In genomic region chr17:42946812-42947211, GRCh38 we compare ENCODE assay signal across 21 cellular contexts. TPM values are rescaled to one million over a fixed set of nuclear protein-coding genes. Genes with fewer than 3 reads are reported as not detected.
A peak's percentile ranks its signal among the peaks of the same experiment; 100 is the strongest.
DNase-seq lines count a peak whose midpoint lies in the region; ATAC-seq, FAIRE-seq and TF ChIP-seq lines count a peak whose summit lies in the region.
"Had no signal": no experiment of that assay in that cellular context is flagged by ENCODE, and none has a peak within 500 bp of the region (broad histone marks: within the 10 kb centered on the region; RNA-seq: fewer than 3 reads in every experiment).

No MANE protein-coding gene starts in this region.

- ATAC-seq in HepG2 = no peak
- no peak for ATAC-seq in right lobe of liver
- ATAC-seq in memory B cell (ENCODE audit: low read depth) = no peak
- ATAC-seq in thoracic aorta (ENCODE audit: insufficient number of reproducible peaks, low FRiP score, low read depth) = no peak
- ATAC-seq: GM12878, HCT116 had no signal

- H3K36me3 Mint-ChIP-seq in memory B cell = peaks cover 12% of the 10 kb centered on the region

- BruUV-seq in HepG2 (replicated peaks; lab: Mats Ljungman, UMichigan) = no TSS peak

- WGBS in HepG2 (ENCODE audit: low lambda C conversion rate) = 88% methylated on average over 1 of the region's 1 CpG
- WGBS in right lobe of liver (ENCODE audit: insufficient coverage, low coverage, low lambda C conversion rate, missing lambda C conversion rate) = 67% methylated on average over 1 of the region's 1 CpG

- no peak overlapping the region for H2AFZ ChIP-seq in HepG2 (ENCODE audit: low read length)
- H2AFZ ChIP-seq: GM23248 had no signal

- no peak for FAIRE-seq in HepG2 (lab: Jason Lieb, UNC)
- FAIRE-seq in frontal cortex (lab: Jason Lieb, UNC) = no peak
- FAIRE-seq: GM12878, GM18507, H54 had no signal

- TF ChIP-seq POLR2A in HepG2 (IDR thresholded peaks at IDR 0.05; ENCODE audit: insufficient read depth in 1 of 2, low read depth in 2 of 2, low read length in 2 of 2) = no peak
- no peak for TF ChIP-seq POLR2A in right lobe of liver (IDR thresholded peaks at IDR 0.05)

- H3K4me1 ChIP-seq in HepG2 (ENCODE audit: insufficient read depth, low read length) (peaks cover 9% of the 10 kb centered on the region; the same call in 1 of the 2 replicates), right lobe of liver (no peaks in the 10 kb centered on the region), thoracic aorta (ENCODE audit: control insufficient read depth in 1 of 2, low read depth in 2 of 2) (peaks cover 4 to 22% of the 10 kb centered on the region in 2 donors)
- H3K4me1 ChIP-seq: BLaER1 treated with 17β-estradiol and CSF1 and Interleukin-3, amounts not matched to agents 10 nM and 100 nM had no signal

- no peaks in the 10 kb centered on the region for H3K9me3 Mint-ChIP-seq in memory B cell
- H3K9me3 Mint-ChIP-seq: CD4-positive, CD25-positive, alpha-beta regulatory T cell had no signal

- H3K27ac Mint-ChIP-seq in memory B cell = peak overlapping the region; percentile 42
- H3K27ac Mint-ChIP-seq: CD4-positive, CD25-positive, alpha-beta regulatory T cell had no signal

- POLR2A ChIA-PET in HepG2 (lab: Yijun Ruan, JAX) = no interaction called here

- intact Hi-C loops in HepG2 (cut with micrococcal nuclease; ENCODE audit: unreplicated experiment) (no loop called here), right lobe of liver (cut with DNase I) (no loop called here)

- H3K27ac ChIP-seq in HepG2 (ENCODE audit: extremely low read length, insufficient read depth, low read length) = no peak overlapping the region
- H3K27ac ChIP-seq in right lobe of liver = no peak overlapping the region
- peak overlapping the region; percentile 54 to 69 for H3K27ac ChIP-seq in thoracic aorta
- H3K27ac ChIP-seq: BLaER1 treated with 17β-estradiol and CSF1 and Interleukin-3, amounts not matched to agents 10 nM and 100 nM; GM23248 had no signal

- in situ Hi-C loops in HepG2 (cut with HindIII; ENCODE audit: extremely low pct_ligation_motif_present, low pct_unique_long_range_greater_than_20kb) = loop anchor here (10.0 kb wide), 1 partner anchor 232 kb away; no protein-coding TSS in a partner anchor

- CTCF ChIA-PET in HepG2 (lab: Yijun Ruan, JAX; ENCODE audit: low intra/inter-chr PET ratio, low total read pairs) = no interaction called here

- H3K9ac ChIP-seq in HepG2 (ENCODE audit: insufficient read depth, low read depth, low read length) = no peak overlapping the region
- H3K9ac ChIP-seq: BLaER1 treated with 17β-estradiol and CSF1 and Interleukin-3, amounts not matched to agents 10 nM and 100 nM; GM23248 had no signal

- no peaks in the 10 kb centered on the region for H4K20me1 ChIP-seq in HepG2 (ENCODE audit: insufficient read depth, low read length)
- H4K20me1 ChIP-seq: BLaER1 treated with 17β-estradiol and CSF1 and Interleukin-3, amounts not matched to agents 10 nM and 100 nM had no signal

- no peaks in the 10 kb centered on the region for H3K9me3 ChIP-seq in HepG2 (ENCODE audit: low read length)
- H3K9me3 ChIP-seq in right lobe of liver = no peaks in the 10 kb centered on the region
- no peaks in the 10 kb centered on the region for H3K9me3 ChIP-seq in thoracic aorta
- H3K9me3 ChIP-seq: BLaER1 treated with 17β-estradiol and CSF1 and Interleukin-3, amounts not matched to agents 10 nM and 100 nM had no signal

- no peaks in the 10 kb centered on the region for H3K79me2 ChIP-seq in HepG2 (ENCODE audit: insufficient read depth, low read length)

- H3K27me3 Mint-ChIP-seq in memory B cell = no peaks in the 10 kb centered on the region
- H3K27me3 Mint-ChIP-seq: CD4-positive, CD25-positive, alpha-beta regulatory T cell had no signal

- H3K36me3 ChIP-seq in HepG2 (replicated peaks in 1 of 2; ENCODE audit: control insufficient read depth in 1 of 2, insufficient read depth in 2 of 2, low read length in 2 of 2) (peaks cover 0 to 14% of the 10 kb centered on the region in 2 experiments; a peak in 1 of 5 replicates), right lobe of liver (peaks cover 0 to 20% (median 3%) of the 10 kb centered on the region in 4 donors), thoracic aorta (peaks cover 18% of the 10 kb centered on the region)

- no peak overlapping the region for H3K4me3 Mint-ChIP-seq in memory B cell
- H3K4me3 Mint-ChIP-seq: CD4-positive, CD25-positive, alpha-beta regulatory T cell had no signal

- H3K4me3 ChIP-seq in HepG2 (replicated peaks in 1 of 3; ENCODE audit: insufficient read depth in 1 of 3, low read depth in 2 of 3, low read length in 3 of 3) = no peak overlapping the region
- no peak overlapping the region for H3K4me3 ChIP-seq in right lobe of liver
- no peak overlapping the region for H3K4me3 ChIP-seq in thoracic aorta
- H3K4me3 ChIP-seq: BLaER1 treated with 17β-estradiol and CSF1 and Interleukin-3, amounts not matched to agents 10 nM and 100 nM; GM12878; GM23248 had no signal

- TF ChIP-seq EP300 in HepG2 (IDR thresholded peaks at IDR 0.05; ENCODE audit: low read depth in 2 of 2, low read length in 2 of 2) = no peak
- TF ChIP-seq EP300 in HepG2 (CRISPR knock-in tag; IDR thresholded peaks at IDR 0.05; ENCODE audit: borderline replicate concordance) = no peak

- no peak for TF ChIP-seq RAD21 in HepG2 (CRISPR knock-in tag; IDR thresholded peaks at IDR 0.05)

- H3K27me3 ChIP-seq in HepG2 (ENCODE audit: control insufficient read depth in 1 of 2, insufficient read depth in 2 of 2, low read length in 2 of 2) (no peaks in the 10 kb centered on the region; a peak in 1 of 5 replicates), right lobe of liver (no peaks in the 10 kb centered on the region), thoracic aorta (replicated peaks; ENCODE audit: insufficient read depth) (no peaks in the 10 kb centered on the region)
- H3K27me3 ChIP-seq: BLaER1 treated with 17β-estradiol and CSF1 and Interleukin-3, amounts not matched to agents 10 nM and 100 nM had no signal

- no peak for DNase-seq in HepG2 (ENCODE audit: low spot score)
- no peak for DNase-seq in right lobe of liver
- DNase-seq in memory B cell (ENCODE audit: low spot score in 2 of 2) = no peak
- no peak for DNase-seq in thoracic aorta (ENCODE audit: low spot score)
- DNase-seq in frontal cortex (ENCODE audit: low spot score in 2 of 2) = no peak
- no peak for DNase-seq in OCI-M2 (lab: John Stamatoyannopoulos, UW; ENCODE audit: unreplicated experiment)
- no peak for DNase-seq in medulla oblongata (ENCODE audit: extremely low spot score)
- no peak for DNase-seq in NCI-H1436 (lab: John Stamatoyannopoulos, UW)
- DNase-seq: ACHN; Calu3; CD4-positive, CD25-positive, alpha-beta regulatory T cell; DMS 273 treated with DMSO at 0.1 percent for 48 hours; GM23248 had no signal

- no peaks in the 10 kb centered on the region for H3K4me1 Mint-ChIP-seq in memory B cell

- H3K4me2 ChIP-seq in HepG2 (ENCODE audit: low read depth, low read length) = no peak overlapping the region
- H3K4me2 ChIP-seq: BLaER1 treated with 17β-estradiol and CSF1 and Interleukin-3, amounts not matched to agents 10 nM and 100 nM had no signal

- no peak for TF ChIP-seq CTCF in HepG2 (CRISPR knock-in tag; IDR thresholded peaks at IDR 0.05)
- no peak for TF ChIP-seq CTCF in right lobe of liver (IDR thresholded peaks at IDR 0.05)
- no peak for TF ChIP-seq CTCF in thoracic aorta (IDR thresholded peaks at IDR 0.05)

RNA-seq across cellular contexts. Expression of gene AARSD1, which starts 17.4 kb away (rescaled TPM):
- 24.7 and 29.8 TPM in 2 replicates for total RNA-seq in HepG2 (2016; rRNA removed; fragmentation: Illumina TruSeq; extraction: Trizol)
- total RNA-seq in HepG2 (2016; cell fraction: cytosol; rRNA removed; fragmentation: Illumina TruSeq; extraction: Trizol; ENCODE audit: low read depth) = 9.4 and 10.6 TPM in 2 replicates
- total RNA-seq in HepG2 (2016; cell fraction: insoluble cytoplasmic fraction; rRNA removed; fragmentation: Illumina TruSeq; extraction: Trizol) = 28.7 and 29.4 TPM in 2 replicates
- 7.7 and 9.0 TPM in 2 replicates for total RNA-seq in HepG2 (2016; cell fraction: membrane; rRNA removed; fragmentation: Illumina TruSeq; extraction: Trizol)
- total RNA-seq in HepG2 (2016; cell fraction: nucleus; rRNA removed; fragmentation: Illumina TruSeq; extraction: Trizol) = 21.2 and 23.9 TPM in 2 replicates
- polyA plus RNA-seq in HepG2 (2011; rRNA removed) = 25.6 and 29.3 TPM in 2 replicates
- polyA plus RNA-seq in HepG2 (2011; cell fraction: cytosol; rRNA removed) = 19.5 and 22.2 TPM in 2 replicates
- polyA plus RNA-seq in HepG2 (2011; cell fraction: nucleus; rRNA removed) = 47.0 and 47.5 TPM in 2 replicates
- polyA plus RNA-seq in HepG2 (2012) = 15.6 and 19.8 TPM in 2 replicates
- 5.1 and 7.5 TPM in 2 replicates for polyA plus RNA-seq in HepG2 (2016; cell fraction: cytosol; fragmentation: Illumina TruSeq; extraction: Trizol; ENCODE audit: low read depth)
- polyA plus RNA-seq in HepG2 (2016; cell fraction: insoluble cytoplasmic fraction; fragmentation: Illumina TruSeq; extraction: Trizol; ENCODE audit: low read depth) = 27.4 and 31.1 TPM in 2 replicates
- 6.9 and 8.4 TPM in 2 replicates for polyA plus RNA-seq in HepG2 (2016; cell fraction: membrane; fragmentation: Illumina TruSeq; extraction: Trizol; ENCODE audit: low read depth)
- 69.0 and 74.3 TPM in 2 replicates for polyA plus RNA-seq in HepG2 (2016; cell fraction: nucleus; fragmentation: Illumina TruSeq; extraction: Trizol; ENCODE audit: insufficient read depth, low read depth)
- polyA minus RNA-seq in HepG2 (2011; rRNA and poly(A)+ RNA removed; ENCODE audit: low replicate concordance) = 10.1 and 60.9 TPM in 2 replicates
- polyA minus RNA-seq in HepG2 (2011; cell fraction: cytosol; rRNA and poly(A)+ RNA removed) = 3.8 and 6.1 TPM in 2 replicates
- polyA minus RNA-seq in HepG2 (2011; cell fraction: nucleus; rRNA and poly(A)+ RNA removed) = 25.8 and 45.0 TPM in 2 replicates
- 10 to 100 TPM; 12.3 to 22.1 (median 17.9) TPM for total RNA-seq in right lobe of liver
- total RNA-seq in thoracic aorta = 10 to 100 TPM; 26.0 to 35.5 TPM
- 28.5 TPM for total RNA-seq in frontal cortex

RNA-seq across cellular contexts. Expression of gene PTGES3L, which starts 33.1 kb away (rescaled TPM):
- total RNA-seq in HepG2 (2016; rRNA removed; fragmentation: Illumina TruSeq; extraction: Trizol) = 1.2 and 1.9 TPM in 2 replicates
- 0.62 and 1.0 TPM in 2 replicates for total RNA-seq in HepG2 (2016; cell fraction: cytosol; rRNA removed; fragmentation: Illumina TruSeq; extraction: Trizol; ENCODE audit: low read depth)
- 1.6 and 2.6 TPM in 2 replicates for total RNA-seq in HepG2 (2016; cell fraction: insoluble cytoplasmic fraction; rRNA removed; fragmentation: Illumina TruSeq; extraction: Trizol)
- 1.2 and 1.9 TPM in 2 replicates for total RNA-seq in HepG2 (2016; cell fraction: membrane; rRNA removed; fragmentation: Illumina TruSeq; extraction: Trizol)
- 1.1 and 2.0 TPM in 2 replicates for total RNA-seq in HepG2 (2016; cell fraction: nucleus; rRNA removed; fragmentation: Illumina TruSeq; extraction: Trizol)
- 1.9 and 2.9 TPM in 2 replicates for polyA plus RNA-seq in HepG2 (2011; rRNA removed)
- polyA plus RNA-seq in HepG2 (2011; cell fraction: cytosol; rRNA removed) = 1.4 and 1.6 TPM in 2 replicates
- 5.0 and 6.2 TPM in 2 replicates for polyA plus RNA-seq in HepG2 (2011; cell fraction: nucleus; rRNA removed)
- polyA plus RNA-seq in HepG2 (2012) = 0.51 and 0.63 TPM in 2 replicates
- 0.75 and 0.95 TPM in 2 replicates for polyA plus RNA-seq in HepG2 (2016; cell fraction: cytosol; fragmentation: Illumina TruSeq; extraction: Trizol; ENCODE audit: low read depth)
- polyA plus RNA-seq in HepG2 (2016; cell fraction: insoluble cytoplasmic fraction; fragmentation: Illumina TruSeq; extraction: Trizol; ENCODE audit: low read depth) = 3.0 and 3.4 TPM in 2 replicates
- 1.5 TPM in 2 replicates for polyA plus RNA-seq in HepG2 (2016; cell fraction: membrane; fragmentation: Illumina TruSeq; extraction: Trizol; ENCODE audit: low read depth)
- 4.8 and 5.2 TPM in 2 replicates for polyA plus RNA-seq in HepG2 (2016; cell fraction: nucleus; fragmentation: Illumina TruSeq; extraction: Trizol; ENCODE audit: insufficient read depth, low read depth)
- 3.2 and 8.2 TPM in 2 replicates for polyA minus RNA-seq in HepG2 (2011; rRNA and poly(A)+ RNA removed; ENCODE audit: low replicate concordance)
- polyA minus RNA-seq in HepG2 (2011; cell fraction: cytosol; rRNA and poly(A)+ RNA removed) = 0.89 and 1.3 TPM in 2 replicates
- polyA minus RNA-seq in HepG2 (2011; cell fraction: nucleus; rRNA and poly(A)+ RNA removed) = 8.2 and 11.1 TPM in 2 replicates
- not detected for total RNA-seq in right lobe of liver
- 1 to 10 TPM; 1.5 to 2.0 TPM for total RNA-seq in thoracic aorta
- total RNA-seq in frontal cortex = 2.9 TPM
- total RNA-seq: GM23248 had no signal
- polyA plus RNA-seq: CD4-positive, CD25-positive, alpha-beta regulatory T cell had no signal

RNA-seq across cellular contexts. Expression of gene RUNDC1, which starts 33.6 kb away (rescaled TPM):
- total RNA-seq in HepG2 (2016; rRNA removed; fragmentation: Illumina TruSeq; extraction: Trizol) (9.4 and 10.3 TPM in 2 replicates), right lobe of liver (1 to 10 TPM; 3.6 to 5.1 (median 4.6) TPM), thoracic aorta (10 to 100 TPM; 16.6 to 17.9 TPM), frontal cortex (14.3 TPM)
- 0.91 and 1.2 TPM in 2 replicates for total RNA-seq in HepG2 (2016; cell fraction: cytosol; rRNA removed; fragmentation: Illumina TruSeq; extraction: Trizol; ENCODE audit: low read depth)
- total RNA-seq in HepG2 (2016; cell fraction: insoluble cytoplasmic fraction; rRNA removed; fragmentation: Illumina TruSeq; extraction: Trizol) = 8.5 and 10.4 TPM in 2 replicates
- total RNA-seq in HepG2 (2016; cell fraction: membrane; rRNA removed; fragmentation: Illumina TruSeq; extraction: Trizol) = 4.6 and 5.0 TPM in 2 replicates
- 8.3 and 10.3 TPM in 2 replicates for total RNA-seq in HepG2 (2016; cell fraction: nucleus; rRNA removed; fragmentation: Illumina TruSeq; extraction: Trizol)
- polyA plus RNA-seq in HepG2 (2011; rRNA removed) = 11.4 and 14.0 TPM in 2 replicates
- polyA plus RNA-seq in HepG2 (2011; cell fraction: cytosol; rRNA removed) = 5.1 and 5.2 TPM in 2 replicates
- 16.7 and 21.1 TPM in 2 replicates for polyA plus RNA-seq in HepG2 (2011; cell fraction: nucleus; rRNA removed)
- 6.6 and 10.4 TPM in 2 replicates for polyA plus RNA-seq in HepG2 (2012)
- polyA plus RNA-seq in HepG2 (2016; cell fraction: cytosol; fragmentation: Illumina TruSeq; extraction: Trizol; ENCODE audit: low read depth) = 0.78 and 0.85 TPM in 2 replicates
- polyA plus RNA-seq in HepG2 (2016; cell fraction: insoluble cytoplasmic fraction; fragmentation: Illumina TruSeq; extraction: Trizol; ENCODE audit: low read depth) = 7.7 and 8.6 TPM in 2 replicates
- polyA plus RNA-seq in HepG2 (2016; cell fraction: membrane; fragmentation: Illumina TruSeq; extraction: Trizol; ENCODE audit: low read depth) = 2.0 and 2.1 TPM in 2 replicates
- 11.4 and 11.5 TPM in 2 replicates for polyA plus RNA-seq in HepG2 (2016; cell fraction: nucleus; fragmentation: Illumina TruSeq; extraction: Trizol; ENCODE audit: insufficient read depth, low read depth)
- polyA minus RNA-seq in HepG2 (2011; rRNA and poly(A)+ RNA removed; ENCODE audit: low replicate concordance) = 23.4 and 27.0 TPM in 2 replicates
- polyA minus RNA-seq in HepG2 (2011; cell fraction: cytosol; rRNA and poly(A)+ RNA removed) = 5.7 and 6.1 TPM in 2 replicates
- 17.3 and 20.8 TPM in 2 replicates for polyA minus RNA-seq in HepG2 (2011; cell fraction: nucleus; rRNA and poly(A)+ RNA removed)

RNA-seq across cellular contexts. Expression of gene G6PC1, which starts 46.2 kb away (rescaled TPM):
- total RNA-seq in HepG2 (2016; rRNA removed; fragmentation: Illumina TruSeq; extraction: Trizol) (0.56 and 1.7 TPM in 2 replicates), right lobe of liver (100 to 1,000 TPM in 5 of 6 experiments, 10 to 100 TPM in 1; 64.5 to 505 (median 185) TPM), thoracic aorta (not detected), frontal cortex (not detected)
- total RNA-seq in HepG2 (2016; cell fraction: cytosol; rRNA removed; fragmentation: Illumina TruSeq; extraction: Trizol; ENCODE audit: low read depth) = 0.30 and 0.35 TPM in 2 replicates
- 0.91 and 1.3 TPM in 2 replicates for total RNA-seq in HepG2 (2016; cell fraction: insoluble cytoplasmic fraction; rRNA removed; fragmentation: Illumina TruSeq; extraction: Trizol)
- 0.71 and 1.1 TPM in 2 replicates for total RNA-seq in HepG2 (2016; cell fraction: membrane; rRNA removed; fragmentation: Illumina TruSeq; extraction: Trizol)
- 2.2 and 2.5 TPM in 2 replicates for total RNA-seq in HepG2 (2016; cell fraction: nucleus; rRNA removed; fragmentation: Illumina TruSeq; extraction: Trizol)
- polyA plus RNA-seq in HepG2 (2011; rRNA removed) = 37.9 and 127 TPM in 2 replicates
- polyA plus RNA-seq in HepG2 (2011; cell fraction: cytosol; rRNA removed) = 22.5 and 89.8 TPM in 2 replicates
- polyA plus RNA-seq in HepG2 (2011; cell fraction: nucleus; rRNA removed) = 18.2 and 57.3 TPM in 2 replicates
- polyA plus RNA-seq in HepG2 (2012) = 278 and 494 TPM in 2 replicates
- polyA plus RNA-seq in HepG2 (2016; cell fraction: cytosol; fragmentation: Illumina TruSeq; extraction: Trizol; ENCODE audit: low read depth) = 0.17 and 0.19 TPM in 2 replicates
- polyA plus RNA-seq in HepG2 (2016; cell fraction: insoluble cytoplasmic fraction; fragmentation: Illumina TruSeq; extraction: Trizol; ENCODE audit: low read depth) = 0.60 and 0.89 TPM in 2 replicates
- 0.27 and 0.36 TPM in 2 replicates for polyA plus RNA-seq in HepG2 (2016; cell fraction: membrane; fragmentation: Illumina TruSeq; extraction: Trizol; ENCODE audit: low read depth)
- polyA plus RNA-seq in HepG2 (2016; cell fraction: nucleus; fragmentation: Illumina TruSeq; extraction: Trizol; ENCODE audit: insufficient read depth, low read depth) = 1.3 and 1.4 TPM in 2 replicates
- 0.30 and 160 TPM in 2 replicates for polyA minus RNA-seq in HepG2 (2011; rRNA and poly(A)+ RNA removed; ENCODE audit: low replicate concordance)
- 49.4 and 178 TPM in 2 replicates for polyA minus RNA-seq in HepG2 (2011; cell fraction: cytosol; rRNA and poly(A)+ RNA removed)
- 35.3 and 157 TPM in 2 replicates for polyA minus RNA-seq in HepG2 (2011; cell fraction: nucleus; rRNA and poly(A)+ RNA removed)
- total RNA-seq: A172; Calu3; CD4-positive, CD25-positive, alpha-beta regulatory T cell; Daoy; GM12878; GM23248; HT-29 had no signal
- polyA plus RNA-seq: CD4-positive, CD25-positive, alpha-beta regulatory T cell; GM12878; GM23248 had no signal

RNA-seq across cellular contexts. Expression of gene RPL27, which starts 51.4 kb away (rescaled TPM):
- 1,585 and 1,854 TPM in 2 replicates for total RNA-seq in HepG2 (2016; rRNA removed; fragmentation: Illumina TruSeq; extraction: Trizol)
- total RNA-seq in HepG2 (2016; cell fraction: cytosol; rRNA removed; fragmentation: Illumina TruSeq; extraction: Trizol; ENCODE audit: low read depth) = 2,474 and 2,700 TPM in 2 replicates
- total RNA-seq in HepG2 (2016; cell fraction: insoluble cytoplasmic fraction; rRNA removed; fragmentation: Illumina TruSeq; extraction: Trizol) = 1,612 and 2,027 TPM in 2 replicates
- 3,431 and 3,586 TPM in 2 replicates for total RNA-seq in HepG2 (2016; cell fraction: membrane; rRNA removed; fragmentation: Illumina TruSeq; extraction: Trizol)
- total RNA-seq in HepG2 (2016; cell fraction: nucleus; rRNA removed; fragmentation: Illumina TruSeq; extraction: Trizol) = 594 and 641 TPM in 2 replicates
- 5,537 and 5,840 TPM in 2 replicates for polyA plus RNA-seq in HepG2 (2011; rRNA removed)
- polyA plus RNA-seq in HepG2 (2011; cell fraction: cytosol; rRNA removed) = 5,862 and 7,129 TPM in 2 replicates
- 1,636 and 1,825 TPM in 2 replicates for polyA plus RNA-seq in HepG2 (2011; cell fraction: nucleus; rRNA removed)
- 3,706 and 5,933 TPM in 2 replicates for polyA plus RNA-seq in HepG2 (2012)
- polyA plus RNA-seq in HepG2 (2016; cell fraction: cytosol; fragmentation: Illumina TruSeq; extraction: Trizol; ENCODE audit: low read depth) = 4,996 and 5,283 TPM in 2 replicates
- 3,163 and 3,539 TPM in 2 replicates for polyA plus RNA-seq in HepG2 (2016; cell fraction: insoluble cytoplasmic fraction; fragmentation: Illumina TruSeq; extraction: Trizol; ENCODE audit: low read depth)
- polyA plus RNA-seq in HepG2 (2016; cell fraction: membrane; fragmentation: Illumina TruSeq; extraction: Trizol; ENCODE audit: low read depth) = 5,583 and 6,010 TPM in 2 replicates
- polyA plus RNA-seq in HepG2 (2016; cell fraction: nucleus; fragmentation: Illumina TruSeq; extraction: Trizol; ENCODE audit: insufficient read depth, low read depth) = 1,621 and 1,722 TPM in 2 replicates
- polyA minus RNA-seq in HepG2 (2011; rRNA and poly(A)+ RNA removed; ENCODE audit: low replicate concordance) = 2,855 and 3,130 TPM in 2 replicates
- polyA minus RNA-seq in HepG2 (2011; cell fraction: cytosol; rRNA and poly(A)+ RNA removed) = 813 and 904 TPM in 2 replicates
- 526 and 829 TPM in 2 replicates for polyA minus RNA-seq in HepG2 (2011; cell fraction: nucleus; rRNA and poly(A)+ RNA removed)
- total RNA-seq in right lobe of liver = 100 to 1,000 TPM; 229 to 528 (median 316) TPM
- 100 to 1,000 TPM; 535 to 569 TPM for total RNA-seq in thoracic aorta
- 1,220 TPM for total RNA-seq in frontal cortex

Comparison
In these comparisons a context has a peak if more than half of its experiments do, and no peak if none do; other contexts are left out.
1. H3K27ac ChIP-seq: peak in thoracic aorta (2 of 2); none in HepG2 (single experiment) and right lobe of liver (0 of 3).